Comparison of ENCODE assay signal across 1 cellular context in the genomic region with DNA sequence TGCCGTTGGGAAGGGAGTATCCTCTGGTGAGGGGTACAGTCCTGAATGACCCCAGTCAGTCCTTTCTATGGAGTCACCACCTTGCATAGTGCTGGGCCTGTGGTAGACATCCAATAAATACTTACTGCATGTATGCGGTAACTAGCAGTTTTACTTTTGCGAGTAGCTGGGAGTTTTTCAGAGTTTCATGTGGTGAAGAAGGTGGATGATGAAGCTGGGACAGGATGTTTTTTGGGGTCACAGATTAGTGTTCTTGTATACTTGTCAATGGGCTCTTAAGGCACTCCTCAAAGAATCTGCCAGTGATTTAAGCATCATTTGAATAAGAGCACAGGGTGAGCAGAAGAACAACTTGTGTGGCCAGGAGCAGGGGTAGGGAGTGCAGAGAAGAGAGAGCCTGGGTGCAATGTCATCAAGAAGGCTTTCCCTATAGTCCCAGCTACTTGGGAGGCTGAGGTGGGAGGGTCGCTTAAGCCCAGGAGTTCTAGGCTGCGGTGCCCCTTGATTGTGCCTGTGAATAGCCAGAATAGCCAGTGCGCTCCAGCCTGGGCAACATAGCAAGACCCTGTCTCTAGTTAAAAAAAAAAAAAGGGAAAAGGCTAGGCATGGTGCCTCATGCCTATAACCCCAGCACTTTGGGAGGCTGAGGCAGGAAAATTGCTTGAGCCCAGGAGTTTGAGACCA.
TF ChIP-seq lines count a peak whose summit lies in the region.

No MANE protein-coding gene starts in this region.

TF ChIP-seq in HepG2, 621 proteins besides CTCF, POLR2A, EP300 and RAD21:
- TF ChIP-seq HNRNPH1 (optimal IDR thresholded peaks at IDR 0.05; ENCODE audit: low read depth, low read length) = no peak
- no peak for TF ChIP-seq PLSCR1 (CRISPR knock-in tag; IDR thresholded peaks at IDR 0.05; ENCODE audit: borderline replicate concordance)
- TF ChIP-seq ZNF121 (CRISPR knock-in tag; IDR thresholded peaks at IDR 0.05) = peak; percentile 65; the same call in 1 of the 2 replicates
- TF ChIP-seq MLLT10 (CRISPR knock-in tag; IDR thresholded peaks at IDR 0.05) = no peak
- TF ChIP-seq TERF1 (CRISPR knock-in tag; IDR thresholded peaks at IDR 0.05) = no peak
- TF ChIP-seq, protein P1, sequence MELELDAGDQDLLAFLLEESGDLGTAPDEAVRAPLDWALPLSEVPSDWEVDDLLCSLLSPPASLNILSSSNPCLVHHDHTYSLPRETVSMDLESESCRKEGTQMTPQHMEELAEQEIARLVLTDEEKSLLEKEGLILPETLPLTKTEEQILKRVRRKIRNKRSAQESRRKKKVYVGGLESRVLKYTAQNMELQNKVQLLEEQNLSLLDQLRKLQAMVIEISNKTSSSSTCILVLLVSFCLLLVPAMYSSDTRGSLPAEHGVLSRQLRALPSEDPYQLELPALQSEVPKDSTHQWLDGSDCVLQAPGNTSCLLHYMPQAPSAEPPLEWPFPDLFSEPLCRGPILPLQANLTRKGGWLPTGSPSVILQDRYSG (CRISPR knock-in tag; IDR thresholded peaks at IDR 0.05) = no peak
- no peak for TF ChIP-seq CBX1 (IDR thresholded peaks at IDR 0.05; ENCODE audit: low read depth)
- TF ChIP-seq EZH2 (conservative IDR thresholded peaks at IDR 0.05; ENCODE audit: low read depth, low read length) = no peak
- TF ChIP-seq ZNF891 (CRISPR knock-in tag; IDR thresholded peaks at IDR 0.05) = no peak
TF ChIP-seq in HepG2: peak in this region for 1.
